In the genomic region with DNA sequence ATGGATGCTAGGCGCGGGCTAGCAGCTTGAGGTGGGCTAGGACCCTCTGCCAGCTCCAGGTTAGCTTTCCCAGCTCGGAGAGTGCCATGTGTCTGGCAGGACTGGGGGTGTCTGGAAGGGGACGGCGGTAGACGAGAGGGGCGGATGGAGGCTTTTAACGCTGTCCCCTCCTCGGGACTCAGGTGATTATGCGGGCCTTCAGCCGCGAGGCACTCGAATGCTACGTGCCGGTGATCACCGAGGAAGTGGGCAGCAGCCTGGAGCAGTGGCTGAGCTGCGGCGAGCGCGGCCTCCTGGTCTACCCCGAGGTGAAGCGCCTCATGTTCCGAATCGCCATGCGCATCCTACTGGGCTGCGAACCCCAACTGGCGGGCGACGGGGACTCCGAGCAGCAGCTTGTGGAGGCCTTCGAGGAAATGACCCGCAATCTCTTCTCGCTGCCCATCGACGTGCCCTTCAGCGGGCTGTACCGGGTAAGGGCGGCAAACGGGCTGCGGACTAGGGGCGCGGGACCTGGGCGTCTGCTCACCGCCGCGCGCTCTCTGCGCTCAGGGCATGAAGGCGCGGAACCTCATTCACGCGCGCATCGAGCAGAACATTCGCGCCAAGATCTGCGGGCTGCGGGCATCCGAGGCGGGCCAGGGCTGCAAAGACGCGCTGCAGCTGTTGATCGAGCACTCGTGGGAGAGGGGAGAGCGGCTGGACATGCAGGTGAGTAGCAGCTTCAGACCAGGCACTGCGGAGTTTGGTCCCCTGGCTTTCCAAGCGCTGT, we compare ENCODE assay signal across 1 cellular context.
A peak's percentile ranks its signal among the peaks of the same experiment; 100 is the strongest.
TF ChIP-seq lines count a peak whose summit lies in the region.

No MANE protein-coding gene starts in this region.

TF ChIP-seq in HepG2, 621 proteins besides CTCF, POLR2A, EP300 and RAD21:
- no peak for TF ChIP-seq DNMT1 (CRISPR knock-in tag; IDR thresholded peaks at IDR 0.05)
- TF ChIP-seq, protein P1, sequence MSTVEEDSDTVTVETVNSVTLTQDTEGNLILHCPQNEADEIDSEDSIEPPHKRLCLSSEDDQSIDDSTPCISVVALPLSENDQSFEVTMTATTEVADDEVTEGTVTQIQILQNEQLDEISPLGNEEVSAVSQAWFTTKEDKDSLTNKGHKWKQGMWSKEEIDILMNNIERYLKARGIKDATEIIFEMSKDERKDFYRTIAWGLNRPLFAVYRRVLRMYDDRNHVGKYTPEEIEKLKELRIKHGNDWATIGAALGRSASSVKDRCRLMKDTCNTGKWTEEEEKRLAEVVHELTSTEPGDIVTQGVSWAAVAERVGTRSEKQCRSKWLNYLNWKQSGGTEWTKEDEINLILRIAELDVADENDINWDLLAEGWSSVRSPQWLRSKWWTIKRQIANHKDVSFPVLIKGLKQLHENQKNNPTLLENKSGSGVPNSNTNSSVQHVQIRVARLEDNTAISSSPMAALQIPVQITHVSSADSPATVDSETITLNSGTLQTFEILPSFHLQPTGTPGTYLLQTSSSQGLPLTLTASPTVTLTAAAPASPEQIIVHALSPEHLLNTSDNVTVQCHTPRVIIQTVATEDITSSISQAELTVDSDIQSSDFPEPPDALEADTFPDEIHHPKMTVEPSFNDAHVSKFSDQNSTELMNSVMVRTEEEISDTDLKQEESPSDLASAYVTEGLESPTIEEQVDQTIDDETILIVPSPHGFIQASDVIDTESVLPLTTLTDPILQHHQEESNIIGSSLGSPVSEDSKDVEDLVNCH (CRISPR knock-in tag; IDR thresholded peaks at IDR 0.05): no peak
- 0 out of 2 replicates have a peak, but pooled peaks have one; percentile 26 for TF ChIP-seq ZNF274 (CRISPR knock-in tag; IDR thresholded peaks at IDR 0.05)
- TF ChIP-seq, protein P2, sequence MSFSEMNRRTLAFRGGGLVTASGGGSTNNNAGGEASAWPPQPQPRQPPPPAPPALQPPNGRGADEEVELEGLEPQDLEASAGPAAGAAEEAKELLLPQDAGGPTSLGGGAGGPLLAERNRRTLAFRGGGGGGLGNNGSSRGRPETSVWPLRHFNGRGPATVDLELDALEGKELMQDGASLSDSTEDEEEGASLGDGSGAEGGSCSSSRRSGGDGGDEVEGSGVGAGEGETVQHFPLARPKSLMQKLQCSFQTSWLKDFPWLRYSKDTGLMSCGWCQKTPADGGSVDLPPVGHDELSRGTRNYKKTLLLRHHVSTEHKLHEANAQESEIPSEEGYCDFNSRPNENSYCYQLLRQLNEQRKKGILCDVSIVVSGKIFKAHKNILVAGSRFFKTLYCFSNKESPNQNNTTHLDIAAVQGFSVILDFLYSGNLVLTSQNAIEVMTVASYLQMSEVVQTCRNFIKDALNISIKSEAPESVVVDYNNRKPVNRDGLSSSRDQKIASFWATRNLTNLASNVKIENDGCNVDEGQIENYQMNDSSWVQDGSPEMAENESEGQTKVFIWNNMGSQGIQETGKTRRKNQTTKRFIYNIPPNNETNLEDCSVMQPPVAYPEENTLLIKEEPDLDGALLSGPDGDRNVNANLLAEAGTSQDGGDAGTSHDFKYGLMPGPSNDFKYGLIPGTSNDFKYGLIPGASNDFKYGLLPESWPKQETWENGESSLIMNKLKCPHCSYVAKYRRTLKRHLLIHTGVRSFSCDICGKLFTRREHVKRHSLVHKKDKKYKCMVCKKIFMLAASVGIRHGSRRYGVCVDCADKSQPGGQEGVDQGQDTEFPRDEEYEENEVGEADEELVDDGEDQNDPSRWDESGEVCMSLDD (CRISPR knock-in tag; IDR thresholded peaks at IDR 0.05; ENCODE audit: borderline replicate concordance): no peak
- TF ChIP-seq GLI4 (CRISPR knock-in tag; IDR thresholded peaks at IDR 0.05; ENCODE audit: borderline replicate concordance): no peak
- 0 out of 2 replicates have a peak, but pooled peaks have one; percentile 10 for TF ChIP-seq ZNF790 (CRISPR knock-in tag; IDR thresholded peaks at IDR 0.05; ENCODE audit: borderline replicate concordance)
- 0 out of 2 replicates have a peak, but pooled peaks have one; percentile 33 for TF ChIP-seq ZBTB38 (CRISPR knock-in tag; IDR thresholded peaks at IDR 0.05)
TF ChIP-seq in HepG2: peak in this region for 3.
